ENCODE assay signal across 8 cellular contexts in genomic region chr6:117924708-117925107, GRCh38. TPM values are rescaled to one million over a fixed set of nuclear protein-coding genes. Genes with fewer than 3 reads are reported as not detected.
"Had no signal": no experiment of that assay in that cellular context is flagged by ENCODE, and none has a peak within 500 bp of the region (broad histone marks: within the 10 kb centered on the region; RNA-seq: fewer than 3 reads in every experiment).

No MANE protein-coding gene starts in this region.

- H3K27ac Mint-ChIP-seq: GM23338, HFFc6, IgD-negative memory B cell had no signal

- H3K4me1 Mint-ChIP-seq: IgD-negative memory B cell had no signal

- H2AFZ ChIP-seq: GM23338 had no signal

- DNase-seq: H7, HFFc6, KG1 had no signal

- H3K4me3 ChIP-seq: GM23338, HAP-1 had no signal

- H3K4me2 ChIP-seq: GM23338 had no signal

- H3K4me3 Mint-ChIP-seq: GM23338, HFFc6, IgD-negative memory B cell had no signal

- ATAC-seq: GM23338, HCT116 had no signal

- H3K36me3 ChIP-seq: HAP-1 had no signal

- H3K27ac ChIP-seq: HL-60 had no signal

RNA-seq across cellular contexts. Expression of gene SLC35F1, which starts 17.6 kb away (rescaled TPM):
- total RNA-seq: HFFc6 had no signal
- polyA plus RNA-seq: IgD-negative memory B cell had no signal
